13 cellular contexts compared by ENCODE assay signal in the genomic region with DNA sequence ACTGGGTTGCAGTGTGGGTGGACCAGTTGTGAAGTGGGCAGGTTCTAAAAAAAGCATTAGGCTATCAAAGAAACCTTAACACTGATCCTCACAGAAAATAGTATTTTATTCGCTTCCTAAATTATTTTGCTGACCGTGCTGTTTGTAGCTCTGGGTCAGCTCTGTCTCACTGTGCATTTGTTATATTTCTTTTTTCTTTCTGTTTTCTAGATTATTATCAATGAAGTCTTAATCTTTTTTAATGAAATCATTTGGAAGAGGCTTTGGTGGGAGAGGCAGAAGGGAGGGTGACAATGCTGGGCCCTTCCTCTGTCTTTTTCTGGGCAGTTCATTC.
DNase-seq lines count a peak whose midpoint lies in the region; ATAC-seq, FAIRE-seq and TF ChIP-seq lines count a peak whose summit lies in the region.
"Had no signal": no experiment of that assay in that cellular context is flagged by ENCODE, and none has a peak within 500 bp of the region (broad histone marks: within the 10 kb centered on the region; RNA-seq: fewer than 3 reads in every experiment).

No MANE protein-coding gene starts in this region.

- no peaks in the 10 kb centered on the region for H3K9me1 ChIP-seq in endothelial cell of umbilical vein (replicated peaks; ENCODE audit: control insufficient read depth, extremely low read depth, insufficient read depth, low read length)

- no peak for ATAC-seq in activated T-cell treated with anti-CD3 and anti-CD28 coated beads, Interleukin-2, amount 50 U/mL, for 4 hours
- ATAC-seq in T-helper 17 cell, result no peak
- ATAC-seq in stimulated activated memory B cell treated with anti-CD40 and anti-IgM and Interleukin-4, amounts not matched to agents 10 μg/mL and 1 μg/mL and 100 μg/mL, for 72 hours, result no peak
- no peak for ATAC-seq in HG02763 (IDR thresholded peaks at IDR 0.05; ENCODE audit: unreplicated experiment)
- ATAC-seq in GM19023 (IDR thresholded peaks at IDR 0.05; ENCODE audit: unreplicated experiment), result no peak

- no peaks in the 10 kb centered on the region for H3K36me3 ChIP-seq in endothelial cell of umbilical vein (ENCODE audit: control insufficient read depth in 2 of 2, extremely low read depth in 1 of 2, insufficient read depth in 2 of 2, low read length in 2 of 2)
- H3K36me3 ChIP-seq: HAP-1, uterus had no signal

- H3K4me3 ChIP-seq in endothelial cell of umbilical vein (replicated peaks in 1 of 3; ENCODE audit: insufficient read depth in 1 of 3, low read depth in 1 of 3, low read length in 3 of 3), result peak overlapping the region in 1 of 3 experiments; percentile 19
- H3K4me3 ChIP-seq: HAP-1, uterus had no signal

- H3K4me1 Mint-ChIP-seq in activated T-cell treated with anti-CD3 and anti-CD28 coated beads, Interleukin-2, amount 50 U/mL, for 4 hours (ENCODE audit: low read depth), result peaks cover 46% of the 10 kb centered on the region
- H3K4me1 Mint-ChIP-seq in T-helper 17 cell, result peaks cover 32% of the 10 kb centered on the region
- H3K4me1 Mint-ChIP-seq in stimulated activated memory B cell treated with anti-CD40 and anti-IgM and Interleukin-4, amounts not matched to agents 10 μg/mL and 1 μg/mL and 100 μg/mL, for 72 hours, result peaks cover 31% of the 10 kb centered on the region

- H3K79me2 ChIP-seq in endothelial cell of umbilical vein (ENCODE audit: control insufficient read depth, insufficient read depth, low read length), result no peaks in the 10 kb centered on the region

- H3K4me3 Mint-ChIP-seq in activated T-cell treated with anti-CD3 and anti-CD28 coated beads, Interleukin-2, amount 50 U/mL, for 4 hours, result peak overlapping the region; percentile 62
- peak overlapping the region; percentile 94 for H3K4me3 Mint-ChIP-seq in T-helper 17 cell
- no peak overlapping the region for H3K4me3 Mint-ChIP-seq in stimulated activated memory B cell treated with anti-CD40 and anti-IgM and Interleukin-4, amounts not matched to agents 10 μg/mL and 1 μg/mL and 100 μg/mL, for 72 hours

- peak overlapping the region; percentile 71 for H2AFZ ChIP-seq in endothelial cell of umbilical vein (ENCODE audit: low read depth, low read length)

- no TSS peak for BruUV-seq in endothelial cell of umbilical vein (replicated peaks; lab: Mats Ljungman, UMichigan)

- H3K9me3 ChIP-seq in T-helper 17 cell (ENCODE audit: control insufficient read depth, low read length, poor library complexity, severe bottlenecking), result no peaks in the 10 kb centered on the region
- no peaks in the 10 kb centered on the region for H3K9me3 ChIP-seq in endothelial cell of umbilical vein (replicated peaks; ENCODE audit: control insufficient read depth, insufficient read depth, low read length)
- H3K9me3 ChIP-seq: HAP-1, uterus had no signal

- no peak for TF ChIP-seq CTCF in endothelial cell of umbilical vein (IDR thresholded peaks at IDR 0.05; ENCODE audit: extremely low read depth in 1 of 2, insufficient read depth in 1 of 2, low read depth in 1 of 2, low read length in 2 of 2)

- H4K20me1 ChIP-seq in endothelial cell of umbilical vein (replicated peaks; ENCODE audit: control insufficient read depth, extremely low read depth, insufficient read depth, low read length), result no peaks in the 10 kb centered on the region

- H3K9ac ChIP-seq in endothelial cell of umbilical vein (replicated peaks; ENCODE audit: extremely low read depth, insufficient read depth, low read length), result peak overlapping the region; percentile 58

- H3K4me1 ChIP-seq in endothelial cell of umbilical vein (ENCODE audit: control insufficient read depth, extremely low read depth, insufficient read depth, low read length), result peaks cover 36% of the 10 kb centered on the region
- H3K4me1 ChIP-seq: uterus had no signal

- peak overlapping the region; percentile 82 for H3K27ac ChIP-seq in endothelial cell of umbilical vein (ENCODE audit: insufficient read depth, low read depth, low read length)
- H3K27ac ChIP-seq: uterus had no signal

- H3K4me2 ChIP-seq in endothelial cell of umbilical vein (ENCODE audit: insufficient read depth, low read length), result peak overlapping the region; percentile 80

- dilution Hi-C loops in endothelial cell of umbilical vein (cut with MboI; ENCODE audit: extremely low pct_ligation_motif_present, low sequenced_read_pairs), result no loop called here

- H3K27me3 Mint-ChIP-seq in activated T-cell treated with anti-CD3 and anti-CD28 coated beads, Interleukin-2, amount 50 U/mL, for 4 hours (ENCODE audit: low read depth), result no peaks in the 10 kb centered on the region
- H3K27me3 Mint-ChIP-seq in T-helper 17 cell, result no peaks in the 10 kb centered on the region
- H3K27me3 Mint-ChIP-seq in stimulated activated memory B cell treated with anti-CD40 and anti-IgM and Interleukin-4, amounts not matched to agents 10 μg/mL and 1 μg/mL and 100 μg/mL, for 72 hours, result no peaks in the 10 kb centered on the region

- no peak for DNase-seq in activated T-cell treated with anti-CD3 and anti-CD28 coated beads, Interleukin-2, amount 50 U/mL, for 4 hours
- no peak for DNase-seq in activated T-cell treated with anti-CD3 and anti-CD28 coated beads for 4 hours
- no peak for DNase-seq in T-helper 17 cell
- no peak for DNase-seq in endothelial cell of umbilical vein (ENCODE audit: low read depth, low spot score)
- no peak for DNase-seq in retina
- DNase-seq: head of caudate nucleus, NCI-H1694 treated with DMSO at 0.1 percent for 48 hours, occipital lobe, uterus had no signal

- CTCF ChIA-PET in endothelial cell of umbilical vein (lab: Charles Lee), result interaction anchor here (0.6 to 2.3 kb wide), 5 partner anchors 32 to 342 kb away, joined by 3 to 5 read pairs (median 3); no protein-coding TSS in a partner anchor

- no peak for FAIRE-seq in endothelial cell of umbilical vein (lab: Jason Lieb, UNC)

- no peaks in the 10 kb centered on the region for H3K9me3 Mint-ChIP-seq in activated T-cell treated with anti-CD3 and anti-CD28 coated beads, Interleukin-2, amount 50 U/mL, for 4 hours
- peaks cover 3% of the 10 kb centered on the region for H3K9me3 Mint-ChIP-seq in stimulated activated memory B cell treated with anti-CD40 and anti-IgM and Interleukin-4, amounts not matched to agents 10 μg/mL and 1 μg/mL and 100 μg/mL, for 72 hours

- POLR2A ChIA-PET in endothelial cell of umbilical vein (lab: Charles Lee), result interaction anchor here (0.8 kb wide), 1 partner anchor 74 kb away, joined by 3 read pairs; no protein-coding TSS in a partner anchor

- no peaks in the 10 kb centered on the region for H3K27me3 ChIP-seq in endothelial cell of umbilical vein (ENCODE audit: control insufficient read depth in 2 of 2, insufficient read depth in 2 of 2, low read length in 2 of 2)
- H3K27me3 ChIP-seq: uterus had no signal

- peak overlapping the region; percentile 96 for H3K27ac Mint-ChIP-seq in T-helper 17 cell
- H3K27ac Mint-ChIP-seq in stimulated activated memory B cell treated with anti-CD40 and anti-IgM and Interleukin-4, amounts not matched to agents 10 μg/mL and 1 μg/mL and 100 μg/mL, for 72 hours, result peak overlapping the region; percentile 44

- peaks cover 14% of the 10 kb centered on the region for H3K36me3 Mint-ChIP-seq in activated T-cell treated with anti-CD3 and anti-CD28 coated beads, Interleukin-2, amount 50 U/mL, for 4 hours (ENCODE audit: insufficient read depth)
- H3K36me3 Mint-ChIP-seq in T-helper 17 cell (ENCODE audit: low read depth), result no peaks in the 10 kb centered on the region
- peaks cover 12% of the 10 kb centered on the region for H3K36me3 Mint-ChIP-seq in stimulated activated memory B cell treated with anti-CD40 and anti-IgM and Interleukin-4, amounts not matched to agents 10 μg/mL and 1 μg/mL and 100 μg/mL, for 72 hours

- no peak for TF ChIP-seq POLR2A in endothelial cell of umbilical vein (IDR thresholded peaks at IDR 0.05; ENCODE audit: low read depth, low read length)

- intact Hi-C loops in endothelial cell of umbilical vein (cut with micrococcal nuclease), result loop anchor here (1.0 to 5.0 kb wide), 2 partner anchors 76 to 217 kb away; a partner anchor contains a TSS

TF ChIP-seq in endothelial cell of umbilical vein, 7 proteins besides CTCF, POLR2A, EP300 and RAD21:
- TF ChIP-seq FOS (IDR thresholded peaks at IDR 0.05; ENCODE audit: borderline replicate concordance, insufficient read depth, low read length) (no peak), EZH2 (IDR thresholded peaks at IDR 0.05; ENCODE audit: borderline replicate concordance, low read depth, low read length, severe bottlenecking) (no peak), POLR2AphosphoS5 (IDR thresholded peaks at IDR 0.05; ENCODE audit: insufficient read depth, low read depth, low read length) (no peak), GATA2 (IDR thresholded peaks at IDR 0.05; ENCODE audit: insufficient read depth, insufficient read length, low read depth, low read length) (no peak), MYC (IDR thresholded peaks at IDR 0.05; ENCODE audit: low read depth, low read length) (no peak), JUN (IDR thresholded peaks at IDR 0.05; ENCODE audit: borderline replicate concordance, insufficient read depth, insufficient read length, low read depth) (no peak)
- TF ChIP-seq, protein P1, sequence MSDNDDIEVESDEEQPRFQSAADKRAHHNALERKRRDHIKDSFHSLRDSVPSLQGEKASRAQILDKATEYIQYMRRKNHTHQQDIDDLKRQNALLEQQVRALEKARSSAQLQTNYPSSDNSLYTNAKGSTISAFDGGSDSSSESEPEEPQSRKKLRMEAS (IDR thresholded peaks at IDR 0.05; ENCODE audit: insufficient read depth, insufficient read length), result no peak
